Comparison of ENCODE assay signal across 6 cellular contexts in genomic region chr16:31141489-31142108, GRCh38. TPM values are rescaled to one million over a fixed set of nuclear protein-coding genes. Genes with fewer than 3 reads are reported as not detected.
DNase-seq lines count a peak whose midpoint lies in the region; ATAC-seq and TF ChIP-seq lines count a peak whose summit lies in the region.

No MANE protein-coding gene starts in this region.

- peak overlapping the region; percentile 77 to 96 (median 88) for H3K27ac ChIP-seq in Peyer's patch
- H3K27ac ChIP-seq in gastroesophageal sphincter, result peak overlapping the region; percentile 16 to 86 (median 81)
- H3K27ac ChIP-seq in subcutaneous abdominal adipose tissue (ENCODE audit: low read depth, low read length), result peak overlapping the region; percentile 61

- H3K4me3 Mint-ChIP-seq in Calu3 (ENCODE audit: low read depth, unreplicated experiment), result peak overlapping the region; percentile 59

- peak; percentile 11 for ATAC-seq in gastroesophageal sphincter
- ATAC-seq in HG02884 (IDR thresholded peaks at IDR 0.05; ENCODE audit: unreplicated experiment), result no peak

- H3K4me1 ChIP-seq in Peyer's patch (peaks cover 3 to 35% (median 7%) of the 10 kb centered on the region in 4 donors), gastroesophageal sphincter (peaks cover 0 to 30% (median 15%) of the 10 kb centered on the region in 3 donors), subcutaneous abdominal adipose tissue (ENCODE audit: control insufficient read depth in 5 of 5, insufficient read depth in 5 of 5, low read length in 5 of 5) (peaks cover 1 to 31% (median 24%) of the 10 kb centered on the region in 5 donors)

- 18% methylated on average over 5 of the region's 10 CpGs; no CpG with 5 or more reads in 1 of the 2 donors for WGBS in gastroesophageal sphincter (ENCODE audit: low coverage in 1 of 2), 2 donors

- no TSS peak for BruUV-seq in Calu3 (replicated peaks; lab: Mats Ljungman, UMichigan)

- DNase-seq in Calu3 (peak; percentile 43), Peyer's patch (peak in 1 of 3 donors; percentile 65), DMS153 treated with DMSO at 0.1 percent for 48 hours (lab: John Stamatoyannopoulos, UW; ENCODE audit: unreplicated experiment) (no peak)

- CTCF ChIA-PET in Calu3 (lab: Charles Lee), result interaction anchor here (0.7 to 3.8 kb wide), 15 partner anchors 8 to 316 kb away, joined by 3 to 38 read pairs (median 10); partner anchors contain the start of genes FUS, HSD3B7, KAT8 and STX4

- H3K9me3 ChIP-seq in Peyer's patch, result no peaks in the 10 kb centered on the region
- H3K9me3 ChIP-seq in gastroesophageal sphincter, result no peaks in the 10 kb centered on the region
- no peaks in the 10 kb centered on the region for H3K9me3 ChIP-seq in subcutaneous abdominal adipose tissue (ENCODE audit: control insufficient read depth in 5 of 5, low read length in 5 of 5)

- H3K9me3 Mint-ChIP-seq in Calu3 (ENCODE audit: low read depth, unreplicated experiment), result no peaks in the 10 kb centered on the region

- H3K27me3 ChIP-seq in Peyer's patch (no peaks in the 10 kb centered on the region), gastroesophageal sphincter (peaks cover 5% of the 10 kb centered on the region), subcutaneous abdominal adipose tissue (ENCODE audit: control insufficient read depth in 5 of 5, insufficient read depth in 4 of 5, low read length in 5 of 5) (no peaks in the 10 kb centered on the region)

- no peak for TF ChIP-seq EP300 in gastroesophageal sphincter (IDR thresholded peaks at IDR 0.05)

- peak overlapping the region in 3 of 5 donors; percentile 63 to 66 (median 64) for H3K9ac ChIP-seq in subcutaneous abdominal adipose tissue (ENCODE audit: low read length in 5 of 5)

- H3K27me3 Mint-ChIP-seq in Calu3 (ENCODE audit: unreplicated experiment), result peaks cover 12% of the 10 kb centered on the region

- TF ChIP-seq POLR2A in Peyer's patch (IDR thresholded peaks at IDR 0.05) (no peak), gastroesophageal sphincter (IDR thresholded peaks at IDR 0.05) (no peak)

- peak overlapping the region; percentile 75 for H3K27ac Mint-ChIP-seq in Calu3 (ENCODE audit: unreplicated experiment)

- TF ChIP-seq CTCF in Calu3 (IDR thresholded peaks at IDR 0.05; ENCODE audit: unreplicated experiment), result no peak
- TF ChIP-seq CTCF in Peyer's patch (IDR thresholded peaks at IDR 0.05), result no peak
- no peak for TF ChIP-seq CTCF in gastroesophageal sphincter (IDR thresholded peaks at IDR 0.05)

- H3K4me1 Mint-ChIP-seq in Calu3 (ENCODE audit: low read depth, unreplicated experiment), result peaks cover 51% of the 10 kb centered on the region

- peak overlapping the region in 2 of 4 donors; percentile 41 to 62 for H3K4me3 ChIP-seq in Peyer's patch
- peak overlapping the region in 1 of 2 donors; percentile 62 for H3K4me3 ChIP-seq in gastroesophageal sphincter
- H3K4me3 ChIP-seq in subcutaneous abdominal adipose tissue (ENCODE audit: low read depth in 1 of 5, low read length in 5 of 5), result peak overlapping the region; percentile 51 to 76 (median 65)

- peaks cover 42% of the 10 kb centered on the region for H3K36me3 Mint-ChIP-seq in Calu3 (ENCODE audit: insufficient read depth, unreplicated experiment)

- H3K36me3 ChIP-seq in Peyer's patch, result no peaks in the 10 kb centered on the region
- no peaks in the 10 kb centered on the region for H3K36me3 ChIP-seq in gastroesophageal sphincter
- H3K36me3 ChIP-seq in subcutaneous abdominal adipose tissue (ENCODE audit: control insufficient read depth in 5 of 5, insufficient read depth in 5 of 5, low read length in 5 of 5), result no peaks in the 10 kb centered on the region

- intact Hi-C loops in Calu3 (cut with micrococcal nuclease; ENCODE audit: unreplicated experiment), result loop anchor here (1.0 to 5.0 kb wide), 2 partner anchors 11 to 69 kb away; partner anchors contain the start of genes ZNF646 and ZNF668

RNA-seq across cellular contexts. Expression of gene PRSS8, which starts 6.1 kb away (rescaled TPM):
- total RNA-seq in Calu3 (2022), result 108 and 138 TPM in 2 replicates
- total RNA-seq in Peyer's patch, result 100 to 1,000 TPM in 3 of 4 donors, 10 to 100 TPM in 1; 27.2 to 666 (median 549) TPM
- total RNA-seq in gastroesophageal sphincter, result 1 to 10 TPM in 1 of 4 donors, not detected in 3; 4.1 TPM

RNA-seq across cellular contexts. Expression of gene PRSS36, which starts 8.3 kb away (rescaled TPM):
- total RNA-seq in Calu3 (2022), result 1.6 TPM in 2 replicates
- 10 to 100 TPM in 3 of 4 donors, not detected in 1; 26.1 to 31.3 (median 28.2) TPM for total RNA-seq in Peyer's patch
- 10 to 100 TPM in 1 of 4 donors, 1 to 10 TPM in 2, under 1 TPM in 1; 0.17 to 15.3 (median 3.7) TPM for total RNA-seq in gastroesophageal sphincter

RNA-seq across cellular contexts. Expression of gene KAT8, which starts 24.1 kb away (rescaled TPM):
- total RNA-seq in Calu3 (2022), result 66.6 and 69.9 TPM in 2 replicates
- 10 to 100 TPM; 41.5 to 89.4 (median 70.0) TPM for total RNA-seq in Peyer's patch
- 10 to 100 TPM; 65.6 to 81.4 (median 72.3) TPM for total RNA-seq in gastroesophageal sphincter

RNA-seq across cellular contexts. Expression of gene BCKDK, which starts 33.4 kb away (rescaled TPM):
- total RNA-seq in Calu3 (2022) (49.3 and 52.0 TPM in 2 replicates), Peyer's patch (10 to 100 TPM; 30.5 to 71.4 (median 41.8) TPM), gastroesophageal sphincter (10 to 100 TPM; 26.5 to 70.2 (median 39.8) TPM)

RNA-seq across cellular contexts. Expression of gene FUS, which starts 38.3 kb away (rescaled TPM):
- total RNA-seq in Calu3 (2022), result 550 and 629 TPM in 2 replicates
- 100 to 1,000 TPM in 2 of 4 donors, 10 to 100 TPM in 2; 69.7 to 173 (median 121) TPM for total RNA-seq in Peyer's patch
- 10 to 100 TPM; 12.5 to 69.9 (median 40.0) TPM for total RNA-seq in gastroesophageal sphincter

Comparison
In these comparisons a context has a peak if more than half of its experiments do, and no peak if none do; other contexts are left out.
1. RNA of gene PRSS8, which starts 6.1 kb away (total RNA-seq): 27.2 to 666 TPM in Peyer's patch and 108 to 138 TPM in Calu3; 4.1 TPM in gastroesophageal sphincter; every median in the first group is over 4 times any median in the second.
2. Peak in every context shown above with its lines, with median percentiles within 50 percentile points of each other: H3K27ac ChIP-seq.